9 cellular contexts compared by ENCODE assay signal in genomic region chr7:83655951-83656556, GRCh38. TPM values are rescaled to one million over a fixed set of nuclear protein-coding genes. Genes with fewer than 3 reads are reported as not detected.
DNase-seq lines count a peak whose midpoint lies in the region; ATAC-seq and TF ChIP-seq lines count a peak whose summit lies in the region.
"Had no signal": no experiment of that assay in that cellular context is flagged by ENCODE, and none has a peak within 500 bp of the region (broad histone marks: within the 10 kb centered on the region; RNA-seq: fewer than 3 reads in every experiment).

No MANE protein-coding gene starts in this region.

- H3K4me1 ChIP-seq in Panc1 (ENCODE audit: control insufficient read depth, insufficient read depth, low read length) (no peaks in the 10 kb centered on the region), esophagus squamous epithelium (no peaks in the 10 kb centered on the region)
- H3K4me1 ChIP-seq: SJSA1 had no signal

- TF ChIP-seq POLR2A in esophagus squamous epithelium (IDR thresholded peaks at IDR 0.05) = no peak

- DNase-seq in DMS 273 (lab: John Stamatoyannopoulos, UW; ENCODE audit: unreplicated experiment) (peak; percentile 78), HK-2 (ENCODE audit: unreplicated experiment) (peak; percentile 8), Panc1 (ENCODE audit: low read depth, low spot score) (peak; percentile 72), esophagus squamous epithelium (lab: John Stamatoyannopoulos, UW) (no peak), retina (peak; percentile 40), NCI-H774 (lab: John Stamatoyannopoulos, UW) (no peak)
- DNase-seq in activated CD4-positive, alpha-beta T cell treated with anti-CD3 and anti-CD28 coated beads, Interleukin-2, amount 50 U/mL, for 1 hour = no peak

- CTCF ChIA-PET in Panc1 (lab: Charles Lee) = no interaction called here

- BruUV-seq in Panc1 (replicated peaks; lab: Mats Ljungman, UMichigan) = no TSS peak

- H3K27me3 ChIP-seq in Panc1 (ENCODE audit: control insufficient read depth, insufficient read depth, low read length) (no peaks in the 10 kb centered on the region; the same call in 1 of the 2 replicates), esophagus squamous epithelium (no peaks in the 10 kb centered on the region)

- intact Hi-C loops in Panc1 (cut with micrococcal nuclease; ENCODE audit: unreplicated experiment) (loop anchor here (1.0 kb wide), 1 partner anchor 245 kb away; no protein-coding TSS in a partner anchor), esophagus squamous epithelium (cut with DNase I) (loop anchor here (10.0 kb wide), 1 partner anchor 241 kb away; no protein-coding TSS in a partner anchor)

- H3K9me3 ChIP-seq in Panc1 (ENCODE audit: control insufficient read depth, insufficient read depth, low read depth, low read length) (no peaks in the 10 kb centered on the region), esophagus squamous epithelium (no peaks in the 10 kb centered on the region)
- H3K9me3 ChIP-seq: SJSA1 had no signal

- H3K36me3 ChIP-seq in Panc1 (ENCODE audit: control insufficient read depth, insufficient read depth, low read length) (no peaks in the 10 kb centered on the region), esophagus squamous epithelium (no peaks in the 10 kb centered on the region)
- H3K36me3 ChIP-seq: SJSA1 had no signal

- in situ Hi-C loops in Panc1 (cut with HindIII; ENCODE audit: low pct_unique_long_range_greater_than_20kb, low sequenced_read_pairs) = no loop called here

- peak; percentile 87 for ATAC-seq in GM19395 (IDR thresholded peaks at IDR 0.05; ENCODE audit: unreplicated experiment)
- ATAC-seq in Panc1 = no peak

- peak; percentile 87; the same call in 1 of the 2 replicates for TF ChIP-seq CTCF in Panc1 (IDR thresholded peaks at IDR 0.05)
- TF ChIP-seq CTCF in esophagus squamous epithelium (IDR thresholded peaks at IDR 0.05) = peak; percentile 16 to 82 (median 70)

- POLR2A ChIA-PET in Panc1 (lab: Charles Lee) = no interaction called here

- WGBS in esophagus squamous epithelium, 2 donors = 9 to 21% methylated on average over 2 of the region's 2 CpGs

- no peak overlapping the region for H3K4me3 ChIP-seq in Panc1 (ENCODE audit: low read depth in 2 of 2, low read length in 2 of 2)
- H3K4me3 ChIP-seq in esophagus squamous epithelium = no peak overlapping the region
- H3K4me3 ChIP-seq: SJSA1 had no signal

- H3K27ac ChIP-seq in Panc1 (ENCODE audit: low read length) = no peak overlapping the region
- H3K27ac ChIP-seq in esophagus squamous epithelium = no peak overlapping the region
- H3K27ac ChIP-seq: SJSA1 had no signal

RNA-seq across cellular contexts. Expression of gene SEMA3E, which starts 7.1 kb away (rescaled TPM):
- 7.3 TPM for total RNA-seq in Panc1 (2021; ENCODE audit: unreplicated experiment)
- 4.1 TPM for polyA plus RNA-seq in Panc1 (2012; ENCODE audit: insufficient read length)
- total RNA-seq in esophagus squamous epithelium = 1 to 10 TPM in 2 of 4 donors, under 1 TPM in 2; 0.13 to 2.7 (median 1.1) TPM

Comparison
In these comparisons a context has a peak if more than half of its experiments do, and no peak if none do; other contexts are left out.
1. DNase-seq: peak in DMS 273 (single experiment), HK-2 (single experiment), Panc1 (single experiment) and retina (single experiment); none in esophagus squamous epithelium (single experiment), activated CD4-positive, alpha-beta T cell treated with anti-CD3 and anti-CD28 coated beads, Interleukin-2, amount 50 U/mL, for 1 hour (single experiment) and NCI-H774 (single experiment).